19 cellular contexts compared by ENCODE assay signal in genomic region chr5:10503321-10503720, GRCh38.
"Had no signal": no experiment of that assay in that cellular context is flagged by ENCODE, and none has a peak within 500 bp of the region (broad histone marks: within the 10 kb centered on the region; RNA-seq: fewer than 3 reads in every experiment).

No MANE protein-coding gene starts in this region.

- DNase-seq: activated CD4-positive, alpha-beta T cell treated with anti-CD3 and anti-CD28 coated beads for 1 hour; activated CD8-positive, alpha-beta memory T cell treated with anti-CD3 and anti-CD28 coated beads for 24 hours; activated CD8-positive, alpha-beta memory T cell treated with anti-CD3 and anti-CD28 coated beads, Interleukin-2, amount 50 U/mL, for 48 hours; activated gamma-delta T cell; activated T-cell treated with anti-CD3 and anti-CD28 coated beads, Interleukin-2, amount 50 U/mL, for 48 hours; cortex of kidney; effector CD4-positive, alpha-beta T cell; gastrocnemius medialis; stimulated activated CD4-positive, alpha-beta T cell treated with anti-CD3 and anti-CD28 coated beads, Interleukin-15, amount 100 ng/mL, for 24 hours; stimulated activated CD4-positive, alpha-beta T cell treated with anti-CD3 and anti-CD28 coated beads, Interleukin-2, amount 100 ng/mL, for 48 hours; stimulated activated naive CD8-positive, alpha-beta T cell treated with anti-CD3 and anti-CD28 coated beads, Interleukin-15, amount 100 ng/mL, for 72 hours; T-helper 2 cell; transverse colon had no signal

- H3K9me3 ChIP-seq: ascending aorta, gastrocnemius medialis, suprapubic skin, transverse colon had no signal

- H3K4me3 ChIP-seq: ascending aorta, gastrocnemius medialis, skin epidermis, suprapubic skin, transverse colon had no signal

- H3K27me3 ChIP-seq: ascending aorta, gastrocnemius medialis, suprapubic skin, transverse colon had no signal

- H3K36me3 Mint-ChIP-seq: activated naive CD4-positive, alpha-beta T cell treated with anti-CD3 and anti-CD28 coated beads, Interleukin-2, amount 50 U/mL, for 24 hours had no signal

- H3K4me1 Mint-ChIP-seq: activated naive CD4-positive, alpha-beta T cell treated with anti-CD3 and anti-CD28 coated beads, Interleukin-2, amount 50 U/mL, for 24 hours; stimulated activated naive CD8-positive, alpha-beta T cell treated with anti-CD3 and anti-CD28 coated beads, Interleukin-15, amount 100 ng/mL, for 72 hours had no signal

- H3K36me3 ChIP-seq: ascending aorta, gastrocnemius medialis, suprapubic skin, transverse colon, WERI-Rb-1 had no signal

- ATAC-seq: gastrocnemius medialis; stimulated activated naive CD8-positive, alpha-beta T cell treated with anti-CD3 and anti-CD28 coated beads, Interleukin-15, amount 100 ng/mL, for 72 hours had no signal

- H3K27ac ChIP-seq: ascending aorta, gastrocnemius medialis, skin epidermis, suprapubic skin, transverse colon had no signal

- H3K27ac Mint-ChIP-seq: activated naive CD4-positive, alpha-beta T cell treated with anti-CD3 and anti-CD28 coated beads, Interleukin-2, amount 50 U/mL, for 24 hours; progenitor cell of endocrine pancreas had no signal

- H3K4me3 Mint-ChIP-seq: activated naive CD4-positive, alpha-beta T cell treated with anti-CD3 and anti-CD28 coated beads, Interleukin-2, amount 50 U/mL, for 24 hours; stimulated activated naive CD8-positive, alpha-beta T cell treated with anti-CD3 and anti-CD28 coated beads, Interleukin-15, amount 100 ng/mL, for 72 hours had no signal

- H3K27me3 Mint-ChIP-seq: activated naive CD4-positive, alpha-beta T cell treated with anti-CD3 and anti-CD28 coated beads, Interleukin-2, amount 50 U/mL, for 24 hours; stimulated activated naive CD8-positive, alpha-beta T cell treated with anti-CD3 and anti-CD28 coated beads, Interleukin-15, amount 100 ng/mL, for 72 hours had no signal

- H3K4me1 ChIP-seq: ascending aorta, gastrocnemius medialis, suprapubic skin, transverse colon had no signal

- H3K9me3 Mint-ChIP-seq: activated naive CD4-positive, alpha-beta T cell treated with anti-CD3 and anti-CD28 coated beads, Interleukin-2, amount 50 U/mL, for 24 hours; stimulated activated naive CD8-positive, alpha-beta T cell treated with anti-CD3 and anti-CD28 coated beads, Interleukin-15, amount 100 ng/mL, for 72 hours had no signal
